In the genomic region with DNA sequence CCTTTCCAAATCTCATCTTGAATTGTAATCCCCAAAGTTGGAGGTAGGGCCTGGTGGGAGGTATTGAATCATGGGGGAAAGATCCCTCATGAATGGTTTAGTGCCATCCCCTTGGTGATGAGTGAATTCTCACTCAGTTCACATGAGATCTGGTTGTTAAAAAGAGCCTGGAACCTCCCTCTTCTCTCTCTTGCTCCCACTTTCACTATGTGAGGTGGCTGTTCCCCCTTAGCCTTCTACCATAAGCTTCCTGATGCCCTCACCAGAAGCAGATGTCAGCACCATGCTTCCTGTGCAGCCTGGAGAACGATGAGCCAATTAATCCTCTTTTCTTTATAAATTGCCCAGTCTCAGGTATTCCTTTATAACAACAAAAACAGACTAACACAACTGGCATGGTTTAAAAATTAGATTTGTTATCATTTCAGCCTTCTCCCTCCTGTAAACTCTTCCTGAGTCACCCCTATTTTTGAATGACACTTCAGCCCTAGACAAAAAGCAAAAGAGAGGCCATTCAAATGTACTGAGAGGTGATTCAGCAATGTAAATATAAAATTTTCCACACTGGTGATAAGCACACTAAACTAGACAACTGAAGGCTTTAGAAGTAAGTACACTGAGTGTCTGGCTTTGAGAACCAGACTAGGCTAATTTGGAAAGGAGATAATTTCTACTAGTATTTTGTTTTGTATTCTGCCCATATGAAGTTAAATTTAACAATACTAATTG, we compare ENCODE assay signal across 13 cellular contexts.
DNase-seq lines count a peak whose midpoint lies in the region; ATAC-seq and TF ChIP-seq lines count a peak whose summit lies in the region.
"Had no signal": no experiment of that assay in that cellular context is flagged by ENCODE, and none has a peak within 500 bp of the region (broad histone marks: within the 10 kb centered on the region; RNA-seq: fewer than 3 reads in every experiment).

No MANE protein-coding gene starts in this region.

- intact Hi-C loops in PC-3 (cut with micrococcal nuclease) (loop anchor here (1.0 to 10.0 kb wide), 5 partner anchors 64 to 275 kb away; a partner anchor contains a TSS), tibial artery (cut with DNase I; ENCODE audit: low total_unique reads) (no loop called here)

- no peak overlapping the region for H3K27ac ChIP-seq in BLaER1
- H3K27ac ChIP-seq in PC-3 (ENCODE audit: low read length) = no peak overlapping the region
- no peak overlapping the region for H3K27ac ChIP-seq in tibial artery

- H3K9me2 ChIP-seq in PC-3 (replicated peaks; ENCODE audit: low read length) = no peaks in the 10 kb centered on the region

- H3K79me2 ChIP-seq in PC-3 (ENCODE audit: low read length) = no peaks in the 10 kb centered on the region

- H3K9ac ChIP-seq in BLaER1 = no peak overlapping the region
- no peak overlapping the region for H3K9ac ChIP-seq in PC-3 (ENCODE audit: low read length)

- H2AFZ ChIP-seq in PC-3 (ENCODE audit: low read length) = no peak overlapping the region

- H3K4me3 ChIP-seq in BLaER1 (no peak overlapping the region), PC-3 (ENCODE audit: low read length) (no peak overlapping the region), fibroblast of the aortic adventitia (ENCODE audit: low read depth, low read length) (no peak overlapping the region), tibial artery (no peak overlapping the region)

- no peaks in the 10 kb centered on the region for H3K9me3 ChIP-seq in BLaER1
- no peaks in the 10 kb centered on the region for H3K9me3 ChIP-seq in PC-3 (ENCODE audit: low read length)
- no peaks in the 10 kb centered on the region for H3K9me3 ChIP-seq in tibial artery

- CTCF ChIA-PET in PC-3 (lab: Charles Lee) = no interaction called here

- H3K27me3 ChIP-seq in BLaER1 = no peaks in the 10 kb centered on the region
- H3K27me3 ChIP-seq in PC-3 (ENCODE audit: low read length) = no peaks in the 10 kb centered on the region
- no peaks in the 10 kb centered on the region for H3K27me3 ChIP-seq in tibial artery

- H4K20me1 ChIP-seq in BLaER1 = no peaks in the 10 kb centered on the region
- no peaks in the 10 kb centered on the region for H4K20me1 ChIP-seq in PC-3 (ENCODE audit: low read length)

- no TSS peak for BruUV-seq in PC-3 (replicated peaks; lab: Mats Ljungman, UMichigan)

- H3K36me3 ChIP-seq in BLaER1 (no peaks in the 10 kb centered on the region), PC-3 (ENCODE audit: low read depth, low read length) (no peaks in the 10 kb centered on the region), tibial artery (peaks cover 0 to 8% (median 0%) of the 10 kb centered on the region in 3 donors)

- POLR2A ChIA-PET in PC-3 (lab: Charles Lee; ENCODE audit: unreplicated experiment) = no interaction called here

- peak overlapping the region; percentile 12; the same call in 1 of the 2 replicates for H3K4me2 ChIP-seq in BLaER1
- peak overlapping the region; percentile 26; the same call in 1 of the 2 replicates for H3K4me2 ChIP-seq in PC-3 (ENCODE audit: low read length)

- no peaks in the 10 kb centered on the region for H3F3A ChIP-seq in PC-3 (ENCODE audit: low read length, unreplicated experiment)

- DNase-seq in PC-3 = peak; percentile 75
- peak; percentile 48 for DNase-seq in fibroblast of the aortic adventitia (ENCODE audit: low read depth)
- no peak for DNase-seq in AG20443 (ENCODE audit: low spot score)
- no peak for DNase-seq in SW480 (ENCODE audit: low spot score)
- DNase-seq in tibial artery = no peak
- DNase-seq: activated CD4-positive, alpha-beta T cell treated with anti-CD3 and anti-CD28 coated beads for 4 hours; activated T-cell treated with anti-CD3 and anti-CD28 coated beads, Interleukin-2, amount 50 U/mL, for 72 hours; NCI-H524; stimulated activated CD4-positive, alpha-beta T cell treated with anti-CD3 and anti-CD28 coated beads, Interleukin-4, amount 100 ng/mL, for 1 hour; stimulated activated naive B cell treated with anti-CD40 and anti-IgM and Interleukin-4, amounts not matched to agents 10 μg/mL and 1 μg/mL and 100 μg/mL, for 72 hours had no signal

- no peak for TF ChIP-seq CTCF in PC-3 (conservative IDR thresholded peaks at IDR 0.05; ENCODE audit: low read depth, low read length)
- no peak for TF ChIP-seq CTCF in fibroblast of the aortic adventitia (IDR thresholded peaks at IDR 0.05; ENCODE audit: insufficient read depth, low read length)
- TF ChIP-seq CTCF in tibial artery (IDR thresholded peaks at IDR 0.05) = no peak

- H3K4me1 ChIP-seq in BLaER1 (peaks cover 12% of the 10 kb centered on the region), PC-3 (ENCODE audit: insufficient read depth, low read length) (peaks cover 18% of the 10 kb centered on the region), tibial artery (no peaks in the 10 kb centered on the region)

- ATAC-seq in GM21447 (IDR thresholded peaks at IDR 0.05; ENCODE audit: unreplicated experiment) (peak; percentile 44), PC-3 (peak; percentile 94), HG02763 (IDR thresholded peaks at IDR 0.05; ENCODE audit: unreplicated experiment) (no peak)
- ATAC-seq: stimulated activated naive B cell treated with anti-CD40 and anti-IgM and Interleukin-4, amounts not matched to agents 10 μg/mL and 1 μg/mL and 100 μg/mL, for 72 hours had no signal

Comparison
In these comparisons a context has a peak if more than half of its experiments do, and no peak if none do; other contexts are left out.
1. DNase-seq: peak in PC-3 (single experiment) and fibroblast of the aortic adventitia (single experiment); none in AG20443 (single experiment), SW480 (single experiment) and tibial artery (0 of 2).